In genomic region chr10:43304079-43304686, GRCh38 we compare ENCODE assay signal across 9 cellular contexts. TPM values are rescaled to one million over a fixed set of nuclear protein-coding genes. Genes with fewer than 3 reads are reported as not detected.
DNase-seq lines count a peak whose midpoint lies in the region; ATAC-seq, FAIRE-seq and TF ChIP-seq lines count a peak whose summit lies in the region.
"Had no signal": no experiment of that assay in that cellular context is flagged by ENCODE, and none has a peak within 500 bp of the region (broad histone marks: within the 10 kb centered on the region; RNA-seq: fewer than 3 reads in every experiment).

No MANE protein-coding gene starts in this region.

- H3K9ac ChIP-seq in HUES48 (ENCODE audit: low read depth, low read length) = no peak overlapping the region
- H3K9ac ChIP-seq in keratinocyte (ENCODE audit: control insufficient read depth, extremely low read depth, insufficient read depth, low read length) = no peak overlapping the region

- FAIRE-seq in keratinocyte (lab: Jason Lieb, UNC) = no peak
- FAIRE-seq: RCC 7860 had no signal

- H3K27ac ChIP-seq in HUES48 (ENCODE audit: low read depth, low read length) (no peak overlapping the region), keratinocyte (ENCODE audit: control insufficient read depth, insufficient read depth, low read length) (no peak overlapping the region)

- H3K4me3 ChIP-seq in HUES48 (ENCODE audit: low read depth, low read length) (peak overlapping the region; percentile 72), keratinocyte (ENCODE audit: control insufficient read depth in 2 of 3, extremely low read depth in 1 of 3, insufficient read depth in 2 of 3, low read depth in 1 of 3, low read length in 3 of 3) (peak overlapping the region in 1 of 3 experiments; percentile 16)

- H4K20me1 ChIP-seq in keratinocyte (ENCODE audit: control insufficient read depth, extremely low read depth, insufficient read depth, low read length) = no peaks in the 10 kb centered on the region

- peak overlapping the region; percentile 41 for H3K27ac Mint-ChIP-seq in activated naive CD8-positive, alpha-beta T cell treated with anti-CD3 and anti-CD28 coated beads, Interleukin-2, amount 50 U/mL, for 24 hours
- peak overlapping the region; percentile 56 for H3K27ac Mint-ChIP-seq in stimulated activated effector memory CD8-positive, alpha-beta T cell treated with anti-CD3 and anti-CD28 coated beads, Interleukin-12 subunit alpha, Interleukin-12 subunit beta, amount 100 ng/mL, for 72 hours

- H3K27me3 ChIP-seq in HUES48 (ENCODE audit: control insufficient read depth, insufficient read depth, low read length) (peaks cover 33% of the 10 kb centered on the region), keratinocyte (ENCODE audit: control insufficient read depth, extremely low read depth, insufficient read depth, low read length) (peaks cover 13% of the 10 kb centered on the region)

- peak overlapping the region; percentile 70 for H3K4me2 ChIP-seq in keratinocyte (ENCODE audit: control insufficient read depth, extremely low read depth, insufficient read depth, low read depth, low read length)

- no peak for TF ChIP-seq CTCF in keratinocyte (optimal IDR thresholded peaks at IDR 0.05 in 1 of 3, IDR thresholded peaks at IDR 0.05 in 1 of 3, conservative IDR thresholded peaks at IDR 0.05 in 1 of 3; ENCODE audit: extremely low read depth in 1 of 3, insufficient read depth in 2 of 3, low read length in 3 of 3)

- no peak for DNase-seq in activated naive CD8-positive, alpha-beta T cell treated with anti-CD3 and anti-CD28 coated beads, Interleukin-2, amount 50 U/mL, for 24 hours
- no peak for DNase-seq in keratinocyte (ENCODE audit: low read depth, low spot score)
- DNase-seq in stimulated activated effector memory CD8-positive, alpha-beta T cell treated with anti-CD3 and anti-CD28 coated beads, Interleukin-12 subunit alpha, Interleukin-12 subunit beta, amount 100 ng/mL, for 72 hours (ENCODE audit: low spot score in 2 of 2) = no peak
- DNase-seq in nucleus accumbens (lab: John Stamatoyannopoulos, UW) = no peak
- no peak for DNase-seq in SW 1271 (lab: John Stamatoyannopoulos, UW)
- DNase-seq in stimulated activated CD4-positive, alpha-beta T cell treated with anti-CD3 and anti-CD28 coated beads, Interleukin-4, amount 100 ng/mL, for 24 hours = no peak

- no peak overlapping the region for H2AFZ ChIP-seq in keratinocyte (ENCODE audit: control insufficient read depth, low read length)

- H3K79me2 ChIP-seq in keratinocyte (ENCODE audit: control insufficient read depth, insufficient read depth, low read length) = no peaks in the 10 kb centered on the region

- peaks cover 6% of the 10 kb centered on the region for H3K9me3 Mint-ChIP-seq in activated naive CD8-positive, alpha-beta T cell treated with anti-CD3 and anti-CD28 coated beads, Interleukin-2, amount 50 U/mL, for 24 hours
- H3K9me3 Mint-ChIP-seq in stimulated activated effector memory CD8-positive, alpha-beta T cell treated with anti-CD3 and anti-CD28 coated beads, Interleukin-12 subunit alpha, Interleukin-12 subunit beta, amount 100 ng/mL, for 72 hours = no peaks in the 10 kb centered on the region

- H3K4me1 Mint-ChIP-seq in activated naive CD8-positive, alpha-beta T cell treated with anti-CD3 and anti-CD28 coated beads, Interleukin-2, amount 50 U/mL, for 24 hours = peaks cover 56% of the 10 kb centered on the region
- peaks cover 36% of the 10 kb centered on the region for H3K4me1 Mint-ChIP-seq in stimulated activated effector memory CD8-positive, alpha-beta T cell treated with anti-CD3 and anti-CD28 coated beads, Interleukin-12 subunit alpha, Interleukin-12 subunit beta, amount 100 ng/mL, for 72 hours

- peaks cover 3% of the 10 kb centered on the region for H3K36me3 Mint-ChIP-seq in activated naive CD8-positive, alpha-beta T cell treated with anti-CD3 and anti-CD28 coated beads, Interleukin-2, amount 50 U/mL, for 24 hours (ENCODE audit: low read depth)
- no peaks in the 10 kb centered on the region for H3K36me3 Mint-ChIP-seq in stimulated activated effector memory CD8-positive, alpha-beta T cell treated with anti-CD3 and anti-CD28 coated beads, Interleukin-12 subunit alpha, Interleukin-12 subunit beta, amount 100 ng/mL, for 72 hours

- H3K4me3 Mint-ChIP-seq in activated naive CD8-positive, alpha-beta T cell treated with anti-CD3 and anti-CD28 coated beads, Interleukin-2, amount 50 U/mL, for 24 hours = peak overlapping the region; percentile 67
- peak overlapping the region; percentile 69 for H3K4me3 Mint-ChIP-seq in stimulated activated effector memory CD8-positive, alpha-beta T cell treated with anti-CD3 and anti-CD28 coated beads, Interleukin-12 subunit alpha, Interleukin-12 subunit beta, amount 100 ng/mL, for 72 hours

- H3K4me1 ChIP-seq in HUES48 (ENCODE audit: control insufficient read depth, insufficient read depth, low read length) (peaks cover 18% of the 10 kb centered on the region), keratinocyte (ENCODE audit: control insufficient read depth, extremely low read depth, insufficient read depth, low read length) (peaks cover 3% of the 10 kb centered on the region)

- ATAC-seq in activated naive CD8-positive, alpha-beta T cell treated with anti-CD3 and anti-CD28 coated beads, Interleukin-2, amount 50 U/mL, for 24 hours = no peak
- ATAC-seq in stimulated activated effector memory CD8-positive, alpha-beta T cell treated with anti-CD3 and anti-CD28 coated beads, Interleukin-12 subunit alpha, Interleukin-12 subunit beta, amount 100 ng/mL, for 72 hours = no peak
- ATAC-seq in GM19452 (IDR thresholded peaks at IDR 0.05; ENCODE audit: unreplicated experiment) = no peak

- H3K9me1 ChIP-seq in keratinocyte (ENCODE audit: control insufficient read depth, extremely low read depth, insufficient read depth, low read length) = no peaks in the 10 kb centered on the region

- H3K9me3 ChIP-seq in HUES48 (ENCODE audit: control insufficient read depth, insufficient read depth, low read length) = peaks cover 10% of the 10 kb centered on the region
- no peaks in the 10 kb centered on the region for H3K9me3 ChIP-seq in keratinocyte (ENCODE audit: control insufficient read depth, low read depth, low read length)

- H3K36me3 ChIP-seq in HUES48 (ENCODE audit: control insufficient read depth, insufficient read depth, low read length) = no peaks in the 10 kb centered on the region
- no peaks in the 10 kb centered on the region for H3K36me3 ChIP-seq in keratinocyte (ENCODE audit: control insufficient read depth in 2 of 2, extremely low read depth in 1 of 2, insufficient read depth in 2 of 2, low read length in 2 of 2)

- peaks cover 3% of the 10 kb centered on the region for H3K27me3 Mint-ChIP-seq in activated naive CD8-positive, alpha-beta T cell treated with anti-CD3 and anti-CD28 coated beads, Interleukin-2, amount 50 U/mL, for 24 hours

- dilution Hi-C loops in keratinocyte (cut with MboI; ENCODE audit: extremely low pct_ligation_motif_present, low sequenced_read_pairs) = no loop called here

RNA-seq across cellular contexts. Expression of gene RASGEF1A, which starts 37.3 kb away (rescaled TPM):
- polyA plus RNA-seq in keratinocyte = 2.1 to 3.6 TPM (median 2.2 TPM) in 3 replicates
- polyA plus RNA-seq in keratinocyte (2011; ENCODE audit: low read depth) = 0.59 TPM
- 2.3 and 3.2 TPM in 2 replicates for polyA plus RNA-seq in keratinocyte (2011; cell fraction: cytosol; rRNA removed)
- polyA plus RNA-seq in keratinocyte (2011; cell fraction: nucleus; rRNA removed) = 3.1 and 3.6 TPM in 2 replicates
- polyA plus RNA-seq in keratinocyte (2012; ENCODE audit: low replicate concordance) = 0.79 and 1.5 TPM in 2 replicates
- polyA minus RNA-seq in keratinocyte = 1.8 to 4.4 TPM (median 3.7 TPM) in 3 replicates
- polyA minus RNA-seq in keratinocyte (2011; cell fraction: cytosol; rRNA and poly(A)+ RNA removed) = 5.6 TPM
- 2.2 and 2.8 TPM in 2 replicates for polyA minus RNA-seq in keratinocyte (2011; cell fraction: nucleus; rRNA and poly(A)+ RNA removed)
